In the genomic region with DNA sequence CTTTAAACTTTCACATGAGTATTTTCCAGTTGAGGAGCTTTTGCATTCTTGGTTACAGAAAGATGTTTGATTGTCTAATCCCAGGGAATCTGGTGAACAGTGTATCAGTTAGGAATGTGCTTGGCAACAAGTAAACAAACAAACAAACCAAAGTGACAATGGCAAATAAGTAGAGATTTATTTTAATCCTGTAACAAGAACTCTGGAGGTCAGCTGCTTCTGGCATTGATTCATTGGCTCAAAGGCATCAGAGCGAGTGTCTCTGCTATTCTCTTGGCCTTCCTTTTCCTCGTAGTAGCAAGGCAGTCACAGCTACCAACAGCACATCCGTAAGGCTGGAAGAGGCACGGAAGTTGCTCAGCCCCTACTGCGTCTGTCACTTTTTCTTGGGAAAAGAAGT, we compare ENCODE assay signal across 15 cellular contexts. TPM values are rescaled to one million over a fixed set of nuclear protein-coding genes. Genes with fewer than 3 reads are reported as not detected.
DNase-seq lines count a peak whose midpoint lies in the region.
"Had no signal": no experiment of that assay in that cellular context is flagged by ENCODE, and none has a peak within 500 bp of the region (broad histone marks: within the 10 kb centered on the region; RNA-seq: fewer than 3 reads in every experiment).

No MANE protein-coding gene starts in this region.

- H3K4me3 ChIP-seq in GM23248, result peak overlapping the region; percentile 40; the same call in 1 of the 2 replicates
- H3K4me3 ChIP-seq in skeletal muscle tissue (ENCODE audit: low read length in 3 of 3), result peak overlapping the region; percentile 0 to 33 (median 22)
- H3K4me3 ChIP-seq: left lung, PC-9 had no signal

- peak overlapping the region; percentile 82 for H2AFZ ChIP-seq in GM23248
- H2AFZ ChIP-seq: PC-9 had no signal

- H4K20me1 ChIP-seq in GM23248 (ENCODE audit: insufficient read depth), result no peaks in the 10 kb centered on the region

- H3K9ac ChIP-seq in GM23248 (peak overlapping the region; percentile 40), skeletal muscle tissue (ENCODE audit: low read depth in 1 of 3, low read length in 3 of 3) (peak overlapping the region; percentile 24 to 48 (median 40))

- H3K27me3 ChIP-seq in GM23248 (replicated peaks; ENCODE audit: insufficient read depth), result no peaks in the 10 kb centered on the region
- H3K27me3 ChIP-seq in skeletal muscle tissue (ENCODE audit: control insufficient read depth in 3 of 3, insufficient read depth in 3 of 3, low read length in 3 of 3), result no peaks in the 10 kb centered on the region
- H3K27me3 ChIP-seq: left lung had no signal

- DNase-seq in GM23248, result peak; percentile 56
- DNase-seq in caudate nucleus (lab: John Stamatoyannopoulos, UW), result no peak
- DNase-seq in left kidney (ENCODE audit: low read depth, low spot score), result peak; percentile 70
- no peak for DNase-seq in NCI-H1930 (lab: John Stamatoyannopoulos, UW)
- no peak for DNase-seq in midbrain (lab: John Stamatoyannopoulos, UW)
- no peak for DNase-seq in Kasumi-1 (lab: John Stamatoyannopoulos, UW)
- no peak for DNase-seq in posterior vena cava (ENCODE audit: low spot score)
- DNase-seq: activated CD4-positive, alpha-beta T cell treated with anti-CD3 and anti-CD28 coated beads, Interleukin-2, amount 50 U/mL, for 1 hour; effector memory CD8-positive, alpha-beta T cell; left lung; NCI-H1092 treated with DMSO at 0.1 percent for 48 hours; occipital lobe; stimulated activated CD4-positive, alpha-beta T cell treated with anti-CD3 and anti-CD28 coated beads, Interleukin-1b, Interleukin-23, amount 100 ng/mL, for 48 hours had no signal

- in situ Hi-C loops in GM23248 (cut with MboI), result no loop called here

- H3K4me1 ChIP-seq in GM23248 (ENCODE audit: insufficient read depth) (peaks cover 13% of the 10 kb centered on the region), skeletal muscle tissue (ENCODE audit: control insufficient read depth in 3 of 3, insufficient read depth in 3 of 3, low read length in 3 of 3) (peaks cover 9 to 23% (median 11%) of the 10 kb centered on the region in 3 donors)

- intact Hi-C loops in posterior vena cava (cut with DNase I), result no loop called here

- H3K27ac ChIP-seq in GM23248 (peak overlapping the region; percentile 61), caudate nucleus (ENCODE audit: low read depth, low read length) (peak overlapping the region; percentile 12), skeletal muscle tissue (ENCODE audit: low read depth, low read length) (peak overlapping the region; percentile 29)
- H3K27ac ChIP-seq: PC-9 had no signal

- H3K9me2 ChIP-seq in GM23248 (ENCODE audit: insufficient read depth), result no peaks in the 10 kb centered on the region

- WGBS in GM23248 (ENCODE audit: low coverage in 1 of 2, low lambda C conversion rate in 2 of 2, missing lambda C conversion rate in 2 of 2), 2 experiments, result 10 to 11% methylated on average over 5 of the region's 5 CpGs

- no peaks in the 10 kb centered on the region for H3K36me3 ChIP-seq in GM23248 (ENCODE audit: low read depth)
- H3K36me3 ChIP-seq in skeletal muscle tissue (ENCODE audit: control insufficient read depth in 3 of 3, insufficient read depth in 3 of 3, low read length in 3 of 3), result no peaks in the 10 kb centered on the region
- H3K36me3 ChIP-seq: left lung had no signal

- H3K79me2 ChIP-seq in GM23248 (ENCODE audit: insufficient read depth), result no peaks in the 10 kb centered on the region

- peak overlapping the region; percentile 46 for H3K4me2 ChIP-seq in GM23248 (ENCODE audit: unreplicated experiment)
- H3K4me2 ChIP-seq: PC-9 had no signal

- no peaks in the 10 kb centered on the region for H3F3A ChIP-seq in GM23248 (ENCODE audit: insufficient read depth)

- H3K9me3 ChIP-seq in GM23248 (ENCODE audit: low read depth), result no peaks in the 10 kb centered on the region
- H3K9me3 ChIP-seq in skeletal muscle tissue (ENCODE audit: control insufficient read depth in 3 of 3, low read length in 3 of 3), result peaks cover 0 to 8% (median 2%) of the 10 kb centered on the region in 3 donors

RNA-seq across cellular contexts. Expression of gene CRADD, which starts 37.2 kb away (rescaled TPM):
- total RNA-seq in GM23248 (2014; rRNA removed; shearing (Covaris generic)), result 12.9 and 21.5 TPM in 2 replicates
- polyA plus RNA-seq in GM23248 (2016; fragmentation: Nextera tagmentation; extraction: Ambion mirVana), result 18.6 and 19.6 TPM in 2 replicates
- 18.3 TPM for total RNA-seq in skeletal muscle tissue
- 10 to 100 TPM; 21.6 to 22.0 TPM for total RNA-seq in posterior vena cava

Comparison
In these comparisons a context has a peak if more than half of its experiments do, and no peak if none do; other contexts are left out.
1. DNase-seq: peak in GM23248 (single experiment) and left kidney (single experiment); none in caudate nucleus (0 of 61), NCI-H1930 (0 of 2), midbrain (single experiment), Kasumi-1 (0 of 2) and posterior vena cava (single experiment).
2. Peak in every context shown above with its lines, with median percentiles within 50 percentile points of each other: H3K27ac ChIP-seq.